In the genomic region with DNA sequence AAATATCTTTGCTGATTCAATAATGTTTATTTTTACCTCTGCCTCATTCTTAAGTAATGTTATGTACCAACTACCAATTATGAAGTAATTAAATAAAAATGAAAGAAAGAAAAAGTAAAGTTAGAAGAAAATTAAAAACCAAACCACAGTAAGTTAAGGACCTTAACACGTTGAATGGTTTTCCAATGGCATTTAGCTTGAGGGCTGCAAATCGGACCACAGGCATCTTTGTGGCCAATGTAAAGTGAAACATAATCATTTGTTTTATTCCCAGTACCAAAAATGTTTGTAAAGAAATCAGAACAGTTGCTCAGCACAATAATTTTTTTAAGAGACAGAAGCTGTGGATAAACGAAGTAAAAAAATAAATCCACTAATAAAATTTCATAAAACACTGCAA, we compare ENCODE assay signal across 17 cellular contexts.
A peak's percentile ranks its signal among the peaks of the same experiment; 100 is the strongest.
DNase-seq lines count a peak whose midpoint lies in the region; ATAC-seq and TF ChIP-seq lines count a peak whose summit lies in the region.
"Had no signal": no experiment of that assay in that cellular context is flagged by ENCODE, and none has a peak within 500 bp of the region (broad histone marks: within the 10 kb centered on the region; RNA-seq: fewer than 3 reads in every experiment).

No MANE protein-coding gene starts in this region.

- H3K4me3 ChIP-seq in SJCRH30 (no peak overlapping the region), gastroesophageal sphincter (no peak overlapping the region)
- H3K4me3 ChIP-seq: HAP-1 had no signal

- no peak for TF ChIP-seq CTCF in gastroesophageal sphincter (IDR thresholded peaks at IDR 0.05)

- DNase-seq in H4 (ENCODE audit: low spot score) (peak; percentile 50), SJCRH30 (peak; percentile 16 to 46), astrocyte of the hippocampus (ENCODE audit: low read depth, low spot score) (peak; percentile 55), glomerular visceral epithelial cell (ENCODE audit: extremely low spot score) (peak; percentile 1), ecto neural progenitor cell (ENCODE audit: low spot score) (no peak), iPS-NIHi7 (ENCODE audit: extremely low spot score) (no peak)
- no peak for DNase-seq in stimulated activated naive CD8-positive, alpha-beta T cell treated with anti-CD3 and anti-CD28 coated beads, Interleukin-15, Interleukin-2, amounts not matched to agents 100 U/mL and 50 U/mL, for 24 hours
- DNase-seq: ACHN; C1 segment of cervical spinal cord; CD4-positive, alpha-beta T cell; DMS79; EL; GOT3; HFFc6 had no signal

- WGBS in gastroesophageal sphincter (ENCODE audit: low coverage in 1 of 2), 2 donors = 53 to 57% methylated on average over 3 of the region's 3 CpGs

- no peak for ATAC-seq in gastroesophageal sphincter
- ATAC-seq in stimulated activated naive CD8-positive, alpha-beta T cell treated with anti-CD3 and anti-CD28 coated beads, Interleukin-15, Interleukin-2, amounts not matched to agents 100 U/mL and 50 U/mL, for 24 hours = no peak

- TF ChIP-seq EP300 in gastroesophageal sphincter (IDR thresholded peaks at IDR 0.05) = no peak

- no peaks in the 10 kb centered on the region for H3K9me3 ChIP-seq in SJCRH30 (replicated peaks)
- no peaks in the 10 kb centered on the region for H3K9me3 ChIP-seq in gastroesophageal sphincter
- H3K9me3 ChIP-seq: HAP-1 had no signal

- no peaks in the 10 kb centered on the region for H3K27me3 ChIP-seq in SJCRH30
- no peaks in the 10 kb centered on the region for H3K27me3 ChIP-seq in gastroesophageal sphincter

- TF ChIP-seq POLR2A in gastroesophageal sphincter (IDR thresholded peaks at IDR 0.05) = no peak

- no peaks in the 10 kb centered on the region for H3K36me3 ChIP-seq in SJCRH30
- no peaks in the 10 kb centered on the region for H3K36me3 ChIP-seq in gastroesophageal sphincter
- H3K36me3 ChIP-seq: HAP-1 had no signal

- H3K27ac ChIP-seq in SJCRH30 = no peak overlapping the region
- no peak overlapping the region for H3K27ac ChIP-seq in gastroesophageal sphincter
- H3K27ac ChIP-seq: HL-60 had no signal

- H3K4me1 ChIP-seq in SJCRH30 = peaks cover 18% of the 10 kb centered on the region
- H3K4me1 ChIP-seq in gastroesophageal sphincter = no peaks in the 10 kb centered on the region
- H3K4me1 ChIP-seq: HAP-1 had no signal

Comparison
In these comparisons a context has a peak if more than half of its experiments do, and no peak if none do; other contexts are left out.
1. DNase-seq: peak in H4 (single experiment), SJCRH30 (2 of 2), astrocyte of the hippocampus (single experiment) and glomerular visceral epithelial cell (single experiment); none in ecto neural progenitor cell (single experiment), iPS-NIHi7 (single experiment) and stimulated activated naive CD8-positive, alpha-beta T cell treated with anti-CD3 and anti-CD28 coated beads, Interleukin-15, Interleukin-2, amounts not matched to agents 100 U/mL and 50 U/mL, for 24 hours (single experiment).